17 cellular contexts compared by ENCODE assay signal in genomic region chr16:4862639-4863038, GRCh38. TPM values are rescaled to one million over a fixed set of nuclear protein-coding genes. Genes with fewer than 3 reads are reported as not detected.
DNase-seq lines count a peak whose midpoint lies in the region; ATAC-seq and TF ChIP-seq lines count a peak whose summit lies in the region.
"Had no signal": no experiment of that assay in that cellular context is flagged by ENCODE, and none has a peak within 500 bp of the region (broad histone marks: within the 10 kb centered on the region; RNA-seq: fewer than 3 reads in every experiment).

No MANE protein-coding gene starts in this region.

- H3K27me3 ChIP-seq in lower lobe of right lung (ENCODE audit: low read depth): no peaks in the 10 kb centered on the region
- no peaks in the 10 kb centered on the region for H3K27me3 ChIP-seq in vagina
- H3K27me3 ChIP-seq: esophagus muscularis mucosa had no signal

- H3K36me3 ChIP-seq in lower lobe of right lung (peaks cover 69% of the 10 kb centered on the region), vagina (peaks cover 3 to 43% of the 10 kb centered on the region in 2 donors)

- H3K9me3 ChIP-seq in lower lobe of right lung (no peaks in the 10 kb centered on the region), vagina (no peaks in the 10 kb centered on the region)
- H3K9me3 ChIP-seq: esophagus muscularis mucosa, prostate gland had no signal

- H3K27ac ChIP-seq in coronary artery: no peak overlapping the region
- H3K27ac ChIP-seq in lower lobe of right lung: peak overlapping the region; percentile 32
- no peak overlapping the region for H3K27ac ChIP-seq in vagina
- H3K27ac ChIP-seq: esophagus muscularis mucosa had no signal

- peaks cover 16% of the 10 kb centered on the region for H3K4me1 ChIP-seq in lower lobe of right lung
- H3K4me1 ChIP-seq in vagina: no peaks in the 10 kb centered on the region
- H3K4me1 ChIP-seq: prostate gland had no signal

- intact Hi-C loops in lower lobe of right lung (cut with DNase I): no loop called here
- intact Hi-C loops in vagina (cut with DNase I): no loop called here

- ATAC-seq in lower lobe of right lung (peak; percentile 68 to 79), GM21528 (IDR thresholded peaks at IDR 0.05; ENCODE audit: low FRiP score, unreplicated experiment) (no peak), GM19035 (IDR thresholded peaks at IDR 0.05; ENCODE audit: unreplicated experiment) (no peak)

- H3K4me3 ChIP-seq in coronary artery (no peak overlapping the region), lower lobe of right lung (no peak overlapping the region), vagina (no peak overlapping the region)
- H3K4me3 ChIP-seq: esophagus muscularis mucosa, prostate gland had no signal

- DNase-seq in Daoy (ENCODE audit: low read depth) (peak; percentile 29), NCI-H460 (ENCODE audit: extremely low read depth, low read depth) (peak; percentile 67), coronary artery (ENCODE audit: low spot score) (peak; percentile 29), lower lobe of right lung (no peak), vagina (ENCODE audit: extremely low spot score in 2 of 2) (no peak), NCI-H2227 treated with DMSO at 0.1 percent for 48 hours (lab: John Stamatoyannopoulos, UW) (no peak)
- DNase-seq: activated CD8-positive, alpha-beta memory T cell treated with anti-CD3 and anti-CD28 coated beads for 24 hours; activated gamma-delta T cell treated with Interleukin-2 at 50 U/mL for 16 hours; aorta; KG1; kidney; NCI-H1436 treated with DMSO at 0.1 percent for 48 hours; NCI-H446 had no signal

- TF ChIP-seq CTCF in coronary artery (IDR thresholded peaks at IDR 0.05): no peak
- TF ChIP-seq CTCF in lower lobe of right lung (IDR thresholded peaks at IDR 0.05): no peak
- TF ChIP-seq CTCF in vagina (IDR thresholded peaks at IDR 0.05): no peak

- no peak for TF ChIP-seq POLR2A in vagina (IDR thresholded peaks at IDR 0.05)

RNA-seq across cellular contexts. Expression of gene UBN1, which starts 15.4 kb away (rescaled TPM):
- total RNA-seq in Daoy (2014; rRNA removed; shearing (Covaris generic)): 19.9 and 21.7 TPM in 2 replicates
- 25.2 and 27.1 TPM in 2 replicates for total RNA-seq in NCI-H460 (2014; rRNA removed; shearing (Covaris generic))
- polyA plus RNA-seq in NCI-H460 (2014; cell fraction: nucleus; rRNA removed): 24.9 and 35.7 TPM in 2 replicates
- total RNA-seq in lower lobe of right lung: 36.1 TPM
- total RNA-seq in vagina: 17.2 TPM

RNA-seq across cellular contexts. Expression of gene GLYR1, which starts 15.6 kb away (rescaled TPM):
- 23.7 and 25.7 TPM in 2 replicates for total RNA-seq in Daoy (2014; rRNA removed; shearing (Covaris generic))
- 21.8 and 31.1 TPM in 2 replicates for total RNA-seq in NCI-H460 (2014; rRNA removed; shearing (Covaris generic))
- 35.3 and 42.6 TPM in 2 replicates for polyA plus RNA-seq in NCI-H460 (2014; cell fraction: nucleus; rRNA removed)
- total RNA-seq in lower lobe of right lung (89.3 TPM), vagina (51.6 TPM)

Comparison
In these comparisons a context has a peak if more than half of its experiments do, and no peak if none do; other contexts are left out.
1. DNase-seq: peak in Daoy (single experiment), NCI-H460 (single experiment) and coronary artery (single experiment); none in lower lobe of right lung (single experiment), vagina (0 of 2) and NCI-H2227 treated with DMSO at 0.1 percent for 48 hours (single experiment).
2. ATAC-seq: peak in lower lobe of right lung (2 of 2); none in GM21528 (single experiment) and GM19035 (single experiment).